In the genomic region with DNA sequence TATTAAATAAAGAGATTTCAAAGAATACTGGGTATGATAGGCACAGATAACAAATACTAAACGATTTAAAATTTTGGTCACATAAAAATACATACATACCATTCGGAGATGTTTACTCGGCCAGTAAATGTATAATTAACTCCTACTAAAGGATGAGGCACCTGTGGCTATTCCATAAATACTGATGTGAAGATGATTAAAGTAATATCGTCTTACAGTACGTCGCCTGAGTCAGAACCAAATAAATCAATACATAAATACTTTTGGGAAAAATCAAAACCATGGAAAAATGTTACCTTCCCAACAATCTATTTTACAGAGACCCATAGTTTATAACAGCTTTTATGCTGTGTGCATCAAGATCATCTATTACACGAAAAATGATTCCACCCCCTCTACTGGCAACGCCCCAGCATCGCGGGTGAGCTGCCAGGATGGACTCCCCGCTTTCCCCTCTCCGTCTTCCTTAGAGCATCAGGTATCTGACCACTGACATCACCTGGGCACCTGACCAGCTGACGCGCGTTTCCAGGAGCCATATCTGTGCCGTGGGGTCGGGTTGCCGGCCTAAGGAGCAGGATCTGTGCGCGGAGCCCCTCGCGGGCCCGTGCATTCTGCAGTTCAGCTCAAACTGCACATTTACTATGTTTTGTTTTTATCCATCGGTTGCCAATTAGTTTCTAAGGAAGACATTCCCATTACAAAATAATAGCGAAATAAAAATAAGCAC, we compare ENCODE assay signal across 8 cellular contexts. TPM values are rescaled to one million over a fixed set of nuclear protein-coding genes. Genes with fewer than 3 reads are reported as not detected.
DNase-seq lines count a peak whose midpoint lies in the region; ATAC-seq, FAIRE-seq and TF ChIP-seq lines count a peak whose summit lies in the region.

No MANE protein-coding gene starts in this region.

- TF ChIP-seq RAD21 in HepG2 (CRISPR knock-in tag; IDR thresholded peaks at IDR 0.05) = peak; percentile 63

- no peaks in the 10 kb centered on the region for H3K79me2 ChIP-seq in HepG2 (ENCODE audit: insufficient read depth, low read length)

- H3K27me3 ChIP-seq in BE2C (no peaks in the 10 kb centered on the region), HepG2 (ENCODE audit: control insufficient read depth in 1 of 2, insufficient read depth in 2 of 2, low read length in 2 of 2) (no peaks in the 10 kb centered on the region)

- peak overlapping the region; percentile 88 for H3K4me3 Mint-ChIP-seq in activated CD4-positive, alpha-beta T cell treated with anti-CD3 and anti-CD28 coated beads, Interleukin-2, amount 10 ng/mL, durations not matched to agents 24 days and 14 days

- peak overlapping the region; percentile 72 for H3K9ac ChIP-seq in HepG2 (ENCODE audit: insufficient read depth, low read depth, low read length)

- peak overlapping the region; percentile 87 for H3K27ac Mint-ChIP-seq in activated CD4-positive, alpha-beta T cell treated with anti-CD3 and anti-CD28 coated beads, Interleukin-2, amount 10 ng/mL, durations not matched to agents 24 days and 14 days

- peak; percentile 52 for ATAC-seq in HG03442 (IDR thresholded peaks at IDR 0.05; ENCODE audit: unreplicated experiment)
- peak; percentile 84 for ATAC-seq in HepG2

- peak overlapping the region; percentile 83 for H3K4me2 ChIP-seq in HepG2 (ENCODE audit: low read depth, low read length)

- no peak for TF ChIP-seq EP300 in HepG2 (IDR thresholded peaks at IDR 0.05; ENCODE audit: low read depth in 2 of 2, low read length in 2 of 2)
- no peak for TF ChIP-seq EP300 in HepG2 (CRISPR knock-in tag; IDR thresholded peaks at IDR 0.05; ENCODE audit: borderline replicate concordance)

- peak in 1 of 2 experiments; percentile 78; a peak in 3 of 4 replicates for TF ChIP-seq POLR2A in HepG2 (IDR thresholded peaks at IDR 0.05; ENCODE audit: insufficient read depth in 1 of 2, low read depth in 2 of 2, low read length in 2 of 2)

- BruUV-seq in HepG2 (replicated peaks; lab: Mats Ljungman, UMichigan) = TSS peak; percentile 47

- H3K9me3 ChIP-seq in BE2C = no peaks in the 10 kb centered on the region
- H3K9me3 ChIP-seq in HepG2 (ENCODE audit: low read length) = no peaks in the 10 kb centered on the region

- CTCF ChIA-PET in HepG2 (lab: Yijun Ruan, JAX; ENCODE audit: low intra/inter-chr PET ratio, low total read pairs) = interaction anchor here (1.0 to 2.2 kb wide), 4 partner anchors 39 to 297 kb away, joined by 3 to 12 read pairs (median 8); no protein-coding TSS in a partner anchor

- H3K36me3 ChIP-seq in BE2C (no peaks in the 10 kb centered on the region; the same call in 1 of the 2 replicates), HepG2 (replicated peaks in 1 of 2; ENCODE audit: control insufficient read depth in 1 of 2, insufficient read depth in 2 of 2, low read length in 2 of 2) (no peaks in the 10 kb centered on the region)

- peak overlapping the region; percentile 49 for H2AFZ ChIP-seq in HepG2 (ENCODE audit: low read length)

- no peaks in the 10 kb centered on the region for H3K9me3 Mint-ChIP-seq in activated CD4-positive, alpha-beta T cell treated with anti-CD3 and anti-CD28 coated beads, Interleukin-2, amount 10 ng/mL, durations not matched to agents 24 days and 14 days

- peak; percentile 96 for FAIRE-seq in GM19239 (lab: Jason Lieb, UNC)
- FAIRE-seq in HepG2 (lab: Jason Lieb, UNC) = peak; percentile 48

- peak overlapping the region; percentile 80 to 81 for H3K27ac ChIP-seq in coronary artery
- H3K27ac ChIP-seq in HepG2 (ENCODE audit: extremely low read length, insufficient read depth, low read length) = peak overlapping the region; percentile 51

- H3K4me3 ChIP-seq in BE2C (ENCODE audit: low read depth, low read length) = peak overlapping the region; percentile 94
- peak overlapping the region; percentile 86 for H3K4me3 ChIP-seq in coronary artery
- H3K4me3 ChIP-seq in HepG2 (replicated peaks in 1 of 3; ENCODE audit: insufficient read depth in 1 of 3, low read depth in 2 of 3, low read length in 3 of 3) = peak overlapping the region; percentile 72 to 88 (median 85)

- 0 out of 2 replicates have a peak, but pooled peaks cover 3% of the 10 kb centered on the region for H3K4me1 ChIP-seq in BE2C
- peaks cover 6% of the 10 kb centered on the region for H3K4me1 ChIP-seq in HepG2 (ENCODE audit: insufficient read depth, low read length)

- peaks cover 7% of the 10 kb centered on the region for H3K4me1 Mint-ChIP-seq in activated CD4-positive, alpha-beta T cell treated with anti-CD3 and anti-CD28 coated beads, Interleukin-2, amount 10 ng/mL, durations not matched to agents 24 days and 14 days

- no peaks in the 10 kb centered on the region for H3K27me3 Mint-ChIP-seq in activated CD4-positive, alpha-beta T cell treated with anti-CD3 and anti-CD28 coated beads, Interleukin-2, amount 10 ng/mL, durations not matched to agents 24 days and 14 days

- peak; percentile 76 for TF ChIP-seq CTCF in BE2C (IDR thresholded peaks at IDR 0.05; ENCODE audit: low read depth, low read length)
- peak; percentile 28 for TF ChIP-seq CTCF in coronary artery (IDR thresholded peaks at IDR 0.05)
- peak; percentile 74 for TF ChIP-seq CTCF in HepG2 (CRISPR knock-in tag; IDR thresholded peaks at IDR 0.05)

- in situ Hi-C loops in HepG2 (cut with HindIII; ENCODE audit: extremely low pct_ligation_motif_present, low pct_unique_long_range_greater_than_20kb) = loop anchor here (5.0 kb wide), 1 partner anchor 283 kb away; no protein-coding TSS in a partner anchor

- POLR2A ChIA-PET in HepG2 (lab: Yijun Ruan, JAX) = interaction anchor here (0.8 to 1.3 kb wide), 3 partner anchors 9 to 144 kb away, joined by 3 to 5 read pairs (median 3); partner anchors contain the start of genes CARF, NBEAL1 and WDR12

- 5% methylated on average over 25 of the region's 25 CpGs for WGBS in HepG2 (ENCODE audit: low lambda C conversion rate)

- intact Hi-C loops in activated CD4-positive, alpha-beta T cell treated with anti-CD3 and anti-CD28 coated beads, Interleukin-2, amount 10 ng/mL, durations not matched to agents 24 days and 14 days (cut with micrococcal nuclease) = loop anchor here (1.0 to 2.0 kb wide), 6 partner anchors 39 to 296 kb away; partner anchors contain the start of genes FAM117B, NBEAL1 and WDR12
- intact Hi-C loops in HepG2 (cut with micrococcal nuclease; ENCODE audit: unreplicated experiment) = loop anchor here (1.0 kb wide), 3 partner anchors 39 to 296 kb away; no protein-coding TSS in a partner anchor

- no peaks in the 10 kb centered on the region for H3K36me3 Mint-ChIP-seq in activated CD4-positive, alpha-beta T cell treated with anti-CD3 and anti-CD28 coated beads, Interleukin-2, amount 10 ng/mL, durations not matched to agents 24 days and 14 days (ENCODE audit: low read depth)

- DNase-seq in BE2C (peak; percentile 73), GM19239 (ENCODE audit: insufficient read length, low spot score) (peak; percentile 53), NCI-H510A treated with DMSO at 0.1 percent for 48 hours (lab: John Stamatoyannopoulos, UW) (peak; percentile 95), coronary artery (ENCODE audit: low spot score) (peak; percentile 76), HepG2 (ENCODE audit: low spot score) (peak; percentile 81)
- peak; percentile 90 for DNase-seq in activated CD4-positive, alpha-beta T cell treated with anti-CD3 and anti-CD28 coated beads, Interleukin-2, amount 10 ng/mL, durations not matched to agents 24 days and 14 days
- peak in 2 of 3 donors; percentile 25 to 49 for DNase-seq in stimulated activated CD4-positive, alpha-beta T cell treated with anti-CD3 and anti-CD28 coated beads, TNF-alpha, amount 100 ng/mL, for 1 hour (ENCODE audit: low read depth in 3 of 3, low spot score in 1 of 3)

- H4K20me1 ChIP-seq in HepG2 (ENCODE audit: insufficient read depth, low read length) = no peaks in the 10 kb centered on the region

RNA-seq across cellular contexts. Expression of gene ICA1L, which starts 1.0 kb away (rescaled TPM):
- 1.1 TPM for polyA plus RNA-seq in BE2C (2012; ENCODE audit: insufficient read depth, insufficient read length, low read depth)
- total RNA-seq in activated CD4-positive, alpha-beta T cell treated with anti-CD3 and anti-CD28 coated beads, Interleukin-2, amount 10 ng/mL, durations not matched to agents 24 days and 14 days = 6.6 and 7.8 TPM in 2 replicates
- total RNA-seq in HepG2 (2016; rRNA removed; fragmentation: Illumina TruSeq; extraction: Trizol) = 2.1 and 2.4 TPM in 2 replicates
- 1.8 and 3.4 TPM in 2 replicates for total RNA-seq in HepG2 (2016; cell fraction: cytosol; rRNA removed; fragmentation: Illumina TruSeq; extraction: Trizol; ENCODE audit: low read depth)
- 2.0 and 2.4 TPM in 2 replicates for total RNA-seq in HepG2 (2016; cell fraction: insoluble cytoplasmic fraction; rRNA removed; fragmentation: Illumina TruSeq; extraction: Trizol)
- 2.4 and 3.0 TPM in 2 replicates for total RNA-seq in HepG2 (2016; cell fraction: membrane; rRNA removed; fragmentation: Illumina TruSeq; extraction: Trizol)
- 3.6 and 5.2 TPM in 2 replicates for total RNA-seq in HepG2 (2016; cell fraction: nucleus; rRNA removed; fragmentation: Illumina TruSeq; extraction: Trizol)
- polyA plus RNA-seq in HepG2 (2011; rRNA removed) = 1.5 and 2.0 TPM in 2 replicates
- polyA plus RNA-seq in HepG2 (2011; cell fraction: cytosol; rRNA removed) = 0.47 and 0.77 TPM in 2 replicates
- 1.6 and 2.1 TPM in 2 replicates for polyA plus RNA-seq in HepG2 (2011; cell fraction: nucleus; rRNA removed)
- polyA plus RNA-seq in HepG2 (2012) = 0.85 and 1.6 TPM in 2 replicates
- 0.46 and 0.53 TPM in 2 replicates for polyA plus RNA-seq in HepG2 (2016; cell fraction: cytosol; fragmentation: Illumina TruSeq; extraction: Trizol; ENCODE audit: low read depth)
- 1.6 and 2.1 TPM in 2 replicates for polyA plus RNA-seq in HepG2 (2016; cell fraction: insoluble cytoplasmic fraction; fragmentation: Illumina TruSeq; extraction: Trizol; ENCODE audit: low read depth)
- 0.85 and 1.3 TPM in 2 replicates for polyA plus RNA-seq in HepG2 (2016; cell fraction: membrane; fragmentation: Illumina TruSeq; extraction: Trizol; ENCODE audit: low read depth)
- polyA plus RNA-seq in HepG2 (2016; cell fraction: nucleus; fragmentation: Illumina TruSeq; extraction: Trizol; ENCODE audit: insufficient read depth, low read depth) = 4.9 and 5.1 TPM in 2 replicates
- polyA minus RNA-seq in HepG2 (2011; rRNA and poly(A)+ RNA removed; ENCODE audit: low replicate concordance) = 0.40 and 0.56 TPM in 2 replicates
- 1.4 and 3.0 TPM in 2 replicates for polyA minus RNA-seq in HepG2 (2011; cell fraction: cytosol; rRNA and poly(A)+ RNA removed)
- polyA minus RNA-seq in HepG2 (2011; cell fraction: nucleus; rRNA and poly(A)+ RNA removed) = 6.4 and 7.5 TPM in 2 replicates

RNA-seq across cellular contexts. Expression of gene WDR12, which starts 40.9 kb away (rescaled TPM):
- 90.7 TPM for polyA plus RNA-seq in BE2C (2012; ENCODE audit: insufficient read depth, insufficient read length, low read depth)
- 161 and 167 TPM in 2 replicates for total RNA-seq in activated CD4-positive, alpha-beta T cell treated with anti-CD3 and anti-CD28 coated beads, Interleukin-2, amount 10 ng/mL, durations not matched to agents 24 days and 14 days
- 216 and 330 TPM in 2 replicates for total RNA-seq in HepG2 (2016; rRNA removed; fragmentation: Illumina TruSeq; extraction: Trizol)
- 27.5 and 31.5 TPM in 2 replicates for total RNA-seq in HepG2 (2016; cell fraction: cytosol; rRNA removed; fragmentation: Illumina TruSeq; extraction: Trizol; ENCODE audit: low read depth)
- 213 and 333 TPM in 2 replicates for total RNA-seq in HepG2 (2016; cell fraction: insoluble cytoplasmic fraction; rRNA removed; fragmentation: Illumina TruSeq; extraction: Trizol)
- total RNA-seq in HepG2 (2016; cell fraction: membrane; rRNA removed; fragmentation: Illumina TruSeq; extraction: Trizol) = 55.3 and 59.8 TPM in 2 replicates
- 103 and 110 TPM in 2 replicates for total RNA-seq in HepG2 (2016; cell fraction: nucleus; rRNA removed; fragmentation: Illumina TruSeq; extraction: Trizol)
- polyA plus RNA-seq in HepG2 (2011; rRNA removed) = 60.5 and 94.4 TPM in 2 replicates
- polyA plus RNA-seq in HepG2 (2011; cell fraction: cytosol; rRNA removed) = 19.0 and 23.4 TPM in 2 replicates
- 17.4 and 19.0 TPM in 2 replicates for polyA plus RNA-seq in HepG2 (2011; cell fraction: nucleus; rRNA removed)
- polyA plus RNA-seq in HepG2 (2012) = 101 and 137 TPM in 2 replicates
- polyA plus RNA-seq in HepG2 (2016; cell fraction: cytosol; fragmentation: Illumina TruSeq; extraction: Trizol; ENCODE audit: low read depth) = 15.2 and 19.1 TPM in 2 replicates
- polyA plus RNA-seq in HepG2 (2016; cell fraction: insoluble cytoplasmic fraction; fragmentation: Illumina TruSeq; extraction: Trizol; ENCODE audit: low read depth) = 290 and 293 TPM in 2 replicates
- 42.4 and 46.7 TPM in 2 replicates for polyA plus RNA-seq in HepG2 (2016; cell fraction: membrane; fragmentation: Illumina TruSeq; extraction: Trizol; ENCODE audit: low read depth)
- 180 and 190 TPM in 2 replicates for polyA plus RNA-seq in HepG2 (2016; cell fraction: nucleus; fragmentation: Illumina TruSeq; extraction: Trizol; ENCODE audit: insufficient read depth, low read depth)
- 14.9 and 21.8 TPM in 2 replicates for polyA minus RNA-seq in HepG2 (2011; rRNA and poly(A)+ RNA removed; ENCODE audit: low replicate concordance)
- polyA minus RNA-seq in HepG2 (2011; cell fraction: cytosol; rRNA and poly(A)+ RNA removed) = 48.1 and 67.0 TPM in 2 replicates
- 60.8 and 73.0 TPM in 2 replicates for polyA minus RNA-seq in HepG2 (2011; cell fraction: nucleus; rRNA and poly(A)+ RNA removed)

RNA-seq across cellular contexts. Expression of gene CARF, which starts 41.5 kb away (rescaled TPM):
- 1.9 TPM for polyA plus RNA-seq in BE2C (2012; ENCODE audit: insufficient read depth, insufficient read length, low read depth)
- total RNA-seq in activated CD4-positive, alpha-beta T cell treated with anti-CD3 and anti-CD28 coated beads, Interleukin-2, amount 10 ng/mL, durations not matched to agents 24 days and 14 days = 3.9 and 4.3 TPM in 2 replicates
- total RNA-seq in HepG2 (2016; rRNA removed; fragmentation: Illumina TruSeq; extraction: Trizol) = 3.0 and 3.7 TPM in 2 replicates
- total RNA-seq in HepG2 (2016; cell fraction: cytosol; rRNA removed; fragmentation: Illumina TruSeq; extraction: Trizol; ENCODE audit: low read depth) = 5.1 and 6.0 TPM in 2 replicates
- 3.2 TPM in 2 replicates for total RNA-seq in HepG2 (2016; cell fraction: insoluble cytoplasmic fraction; rRNA removed; fragmentation: Illumina TruSeq; extraction: Trizol)
- 4.4 and 5.5 TPM in 2 replicates for total RNA-seq in HepG2 (2016; cell fraction: membrane; rRNA removed; fragmentation: Illumina TruSeq; extraction: Trizol)
- total RNA-seq in HepG2 (2016; cell fraction: nucleus; rRNA removed; fragmentation: Illumina TruSeq; extraction: Trizol) = 4.1 and 7.1 TPM in 2 replicates
- 5.0 and 5.4 TPM in 2 replicates for polyA plus RNA-seq in HepG2 (2011; rRNA removed)
- polyA plus RNA-seq in HepG2 (2011; cell fraction: cytosol; rRNA removed) = 0.99 and 1.7 TPM in 2 replicates
- polyA plus RNA-seq in HepG2 (2011; cell fraction: nucleus; rRNA removed) = 4.3 and 6.0 TPM in 2 replicates
- 2.4 and 3.7 TPM in 2 replicates for polyA plus RNA-seq in HepG2 (2012)
- polyA plus RNA-seq in HepG2 (2016; cell fraction: cytosol; fragmentation: Illumina TruSeq; extraction: Trizol; ENCODE audit: low read depth) = 0.49 and 0.67 TPM in 2 replicates
- polyA plus RNA-seq in HepG2 (2016; cell fraction: insoluble cytoplasmic fraction; fragmentation: Illumina TruSeq; extraction: Trizol; ENCODE audit: low read depth) = 2.2 and 2.8 TPM in 2 replicates
- polyA plus RNA-seq in HepG2 (2016; cell fraction: membrane; fragmentation: Illumina TruSeq; extraction: Trizol; ENCODE audit: low read depth) = 1.2 and 2.2 TPM in 2 replicates
- 6.4 and 7.4 TPM in 2 replicates for polyA plus RNA-seq in HepG2 (2016; cell fraction: nucleus; fragmentation: Illumina TruSeq; extraction: Trizol; ENCODE audit: insufficient read depth, low read depth)
- 1.1 and 1.2 TPM in 2 replicates for polyA minus RNA-seq in HepG2 (2011; rRNA and poly(A)+ RNA removed; ENCODE audit: low replicate concordance)
- 2.8 and 4.5 TPM in 2 replicates for polyA minus RNA-seq in HepG2 (2011; cell fraction: cytosol; rRNA and poly(A)+ RNA removed)
- 9.0 and 12.1 TPM in 2 replicates for polyA minus RNA-seq in HepG2 (2011; cell fraction: nucleus; rRNA and poly(A)+ RNA removed)

Comparison
In these comparisons a context has a peak if more than half of its experiments do, and no peak if none do; other contexts are left out.
1. Peak in every context shown above with its lines: DNase-seq, ATAC-seq, H3K4me3 ChIP-seq and H3K27ac ChIP-seq.
2. DNase-seq: peak in every context shown above with its lines; median percentile 95 in NCI-H510A treated with DMSO at 0.1 percent for 48 hours; 90 in activated CD4-positive, alpha-beta T cell treated with anti-CD3 and anti-CD28 coated beads, Interleukin-2, amount 10 ng/mL, durations not matched to agents 24 days and 14 days; 81 in HepG2; 76 in coronary artery; 73 in BE2C; 53 in GM19239; 37 in stimulated activated CD4-positive, alpha-beta T cell treated with anti-CD3 and anti-CD28 coated beads, TNF-alpha, amount 100 ng/mL, for 1 hour.